Comparison of ENCODE assay signal across 9 cellular contexts in the genomic region with DNA sequence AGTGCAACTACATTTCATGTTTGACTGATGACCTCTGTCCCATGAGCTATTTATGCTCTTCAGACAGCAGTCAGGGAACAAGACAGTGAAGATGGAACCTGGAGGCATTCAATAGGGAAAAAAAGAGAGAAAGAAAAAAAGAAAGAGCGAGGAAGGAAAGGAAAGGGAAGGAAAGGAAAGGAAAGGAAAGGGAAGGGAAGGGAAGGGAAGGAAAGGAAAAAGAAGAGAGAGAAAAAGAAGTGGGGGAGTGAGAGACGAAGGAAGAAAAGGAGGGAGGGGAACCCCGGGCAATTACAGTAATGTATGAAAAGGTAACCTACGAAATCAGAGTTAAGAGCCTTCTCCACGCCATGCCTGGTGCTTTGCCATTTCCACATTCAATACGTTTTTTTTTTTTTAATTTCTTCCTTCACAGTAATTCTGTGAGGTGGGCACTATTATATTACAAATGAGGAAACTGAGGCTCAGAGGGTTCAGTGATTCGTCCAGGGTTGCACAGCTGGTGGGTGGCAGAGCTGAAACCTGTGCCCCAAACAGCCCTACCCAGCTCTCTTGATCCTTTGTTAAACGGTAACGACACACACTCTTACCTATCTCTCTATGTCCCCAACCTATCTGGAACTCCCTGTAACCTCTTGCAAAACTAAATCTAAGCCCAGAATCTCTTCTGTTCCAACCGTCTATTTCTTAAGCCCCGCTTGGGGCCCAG. TPM values are rescaled to one million over a fixed set of nuclear protein-coding genes. Genes with fewer than 3 reads are reported as not detected.
DNase-seq lines count a peak whose midpoint lies in the region; ATAC-seq and TF ChIP-seq lines count a peak whose summit lies in the region.
"Had no signal": no experiment of that assay in that cellular context is flagged by ENCODE, and none has a peak within 500 bp of the region (broad histone marks: within the 10 kb centered on the region; RNA-seq: fewer than 3 reads in every experiment).

No MANE protein-coding gene starts in this region.

- H3K27me3 Mint-ChIP-seq in activated T-cell treated with anti-CD3 and anti-CD28 coated beads, Interleukin-2, amount 50 U/mL, for 72 hours (ENCODE audit: low read depth) = no peaks in the 10 kb centered on the region

- H3K27ac Mint-ChIP-seq in activated T-cell treated with anti-CD3 and anti-CD28 coated beads, Interleukin-2, amount 50 U/mL, for 72 hours = peak overlapping the region; percentile 96

- H3K36me3 ChIP-seq in HUES48 (ENCODE audit: control insufficient read depth, insufficient read depth, low read length) (peaks cover 14% of the 10 kb centered on the region; the same call in 1 of the 2 replicates), iPS-18a (ENCODE audit: control insufficient read depth, low read depth, low read length) (no peaks in the 10 kb centered on the region), spleen (no peaks in the 10 kb centered on the region)

- 35 to 44% (median 38%) methylated on average over 11 of the region's 11 CpGs for WGBS in spleen, 5 donors

- TF ChIP-seq CTCF in spleen (IDR thresholded peaks at IDR 0.05 in 8 of 11, conservative IDR thresholded peaks at IDR 0.05 in 3 of 11) = no peak

- ATAC-seq in activated T-cell treated with anti-CD3 and anti-CD28 coated beads, Interleukin-2, amount 50 U/mL, for 72 hours (replicated peaks in 1 of 2) = no peak
- ATAC-seq in GM18520 (IDR thresholded peaks at IDR 0.05; ENCODE audit: unreplicated experiment) = no peak
- ATAC-seq in GM21381 (IDR thresholded peaks at IDR 0.05; ENCODE audit: unreplicated experiment) = no peak
- ATAC-seq: HCT116 had no signal

- H3K4me1 Mint-ChIP-seq in activated T-cell treated with anti-CD3 and anti-CD28 coated beads, Interleukin-2, amount 50 U/mL, for 72 hours (ENCODE audit: low read depth) = peaks cover 95% of the 10 kb centered on the region

- no peaks in the 10 kb centered on the region for H3K9me3 ChIP-seq in HUES48 (ENCODE audit: control insufficient read depth, insufficient read depth, low read length)
- H3K9me3 ChIP-seq in iPS-18a (ENCODE audit: control insufficient read depth, low read depth, low read length) = no peaks in the 10 kb centered on the region
- H3K9me3 ChIP-seq in spleen = no peaks in the 10 kb centered on the region

- no peak overlapping the region for H3K27ac ChIP-seq in HUES48 (ENCODE audit: low read depth, low read length)
- H3K27ac ChIP-seq in iPS-18a (ENCODE audit: low read length) = no peak overlapping the region
- H3K27ac ChIP-seq in spleen = peak overlapping the region; percentile 79 to 93 (median 89)

- H3K36me3 Mint-ChIP-seq in activated T-cell treated with anti-CD3 and anti-CD28 coated beads, Interleukin-2, amount 50 U/mL, for 72 hours (ENCODE audit: insufficient read depth in 2 of 2) = no peaks in the 10 kb centered on the region

- H3K4me3 ChIP-seq in HUES48 (ENCODE audit: low read depth, low read length) (peak overlapping the region; percentile 52), iPS-18a (ENCODE audit: low read length) (peak overlapping the region; percentile 54), spleen (peak overlapping the region; percentile 14 to 67 (median 41))

- peaks cover 21% of the 10 kb centered on the region for H3K4me1 ChIP-seq in HUES48 (ENCODE audit: control insufficient read depth, insufficient read depth, low read length)
- peaks cover 14% of the 10 kb centered on the region for H3K4me1 ChIP-seq in iPS-18a (ENCODE audit: control insufficient read depth, low read depth, low read length)
- H3K4me1 ChIP-seq in spleen = peaks cover 43 to 100% (median 78%) of the 10 kb centered on the region in 6 donors

- no peak for DNase-seq in activated T-cell treated with anti-CD3 and anti-CD28 coated beads, Interleukin-2, amount 50 U/mL, for 72 hours
- DNase-seq in spleen (no peak), NCI-H2081 (lab: John Stamatoyannopoulos, UW) (no peak), head of caudate nucleus (no peak)

- H3K9ac ChIP-seq in HUES48 (ENCODE audit: low read depth, low read length) (no peak overlapping the region), iPS-18a (ENCODE audit: low read length) (no peak overlapping the region)

- H3K4me3 Mint-ChIP-seq in activated T-cell treated with anti-CD3 and anti-CD28 coated beads, Interleukin-2, amount 50 U/mL, for 72 hours = peak overlapping the region; percentile 91 to 92

- TF ChIP-seq POLR2A in spleen (IDR thresholded peaks at IDR 0.05) = no peak

- H3K27me3 ChIP-seq in HUES48 (ENCODE audit: control insufficient read depth, insufficient read depth, low read length) (peaks cover 71% of the 10 kb centered on the region), iPS-18a (ENCODE audit: control insufficient read depth, insufficient read depth, low read length) (peaks cover 96% of the 10 kb centered on the region), spleen (replicated peaks in 1 of 7) (no peaks in the 10 kb centered on the region)

- intact Hi-C loops in spleen (cut with DNase I; ENCODE audit: low total_unique reads) (no loop called here), head of caudate nucleus (cut with DNase I) (no loop called here)

- no peaks in the 10 kb centered on the region for H3K9me3 Mint-ChIP-seq in activated T-cell treated with anti-CD3 and anti-CD28 coated beads, Interleukin-2, amount 50 U/mL, for 72 hours

RNA-seq across cellular contexts. Expression of a gene that starts 39.3 kb away (rescaled TPM):
- total RNA-seq in activated T-cell treated with anti-CD3 and anti-CD28 coated beads, Interleukin-2, amount 50 U/mL, for 72 hours = 100 to 1,000 TPM; 713 to 736 TPM
- 100 to 1,000 TPM; 328 to 455 (median 371) TPM for total RNA-seq in spleen
- polyA plus RNA-seq in spleen = 10 to 100 TPM; 58.1 to 95.2 (median 90.3) TPM

Comparison
In these comparisons a context has a peak if more than half of its experiments do, and no peak if none do; other contexts are left out.
1. H3K27ac ChIP-seq: peak in spleen (8 of 8); none in HUES48 (single experiment) and iPS-18a (single experiment).
2. Peak in every context shown above with its lines, with median percentiles within 50 percentile points of each other: H3K4me3 ChIP-seq.